ENCODE assay signal across 8 cellular contexts in genomic region chr16:22195695-22196558, GRCh38.
A peak's percentile ranks its signal among the peaks of the same experiment; 100 is the strongest.
DNase-seq lines count a peak whose midpoint lies in the region; ATAC-seq and TF ChIP-seq lines count a peak whose summit lies in the region.

No MANE protein-coding gene starts in this region.

- peak; percentile 92 for TF ChIP-seq CTCF in choroid plexus epithelial cell (conservative IDR thresholded peaks at IDR 0.05; ENCODE audit: low read depth, low read length)

- H3K4me3 ChIP-seq in choroid plexus epithelial cell (ENCODE audit: low read depth, low read length), result peak overlapping the region; percentile 67

- DNase-seq in GM03348 (ENCODE audit: low spot score) (peak; percentile 84), NCI-H526 (lab: John Stamatoyannopoulos, UW) (peak; percentile 81 to 90), choroid plexus epithelial cell (ENCODE audit: low read depth) (peak; percentile 93)
- DNase-seq in activated CD4-positive, alpha-beta T cell treated with anti-CD3 and anti-CD28 coated beads for 48 hours, result peak; percentile 95
- DNase-seq in stimulated activated CD4-positive, alpha-beta T cell treated with anti-CD3 and anti-CD28 coated beads, Interleukin-15, amount 100 ng/mL, for 48 hours (ENCODE audit: low read depth in 2 of 2), result peak; percentile 83 to 86

- peak; percentile 38 for ATAC-seq in HG03378 (IDR thresholded peaks at IDR 0.05; ENCODE audit: unreplicated experiment)
- no peak for ATAC-seq in GM21367 (IDR thresholded peaks at IDR 0.05; ENCODE audit: unreplicated experiment)

- peak overlapping the region; percentile 63 for H3K27ac ChIP-seq in layer of hippocampus (ENCODE audit: low read depth, low read length)

- no peaks in the 10 kb centered on the region for H3K27me3 ChIP-seq in layer of hippocampus (ENCODE audit: control insufficient read depth, insufficient read depth, low read length)
